20 cellular contexts compared by ENCODE assay signal in the genomic region with DNA sequence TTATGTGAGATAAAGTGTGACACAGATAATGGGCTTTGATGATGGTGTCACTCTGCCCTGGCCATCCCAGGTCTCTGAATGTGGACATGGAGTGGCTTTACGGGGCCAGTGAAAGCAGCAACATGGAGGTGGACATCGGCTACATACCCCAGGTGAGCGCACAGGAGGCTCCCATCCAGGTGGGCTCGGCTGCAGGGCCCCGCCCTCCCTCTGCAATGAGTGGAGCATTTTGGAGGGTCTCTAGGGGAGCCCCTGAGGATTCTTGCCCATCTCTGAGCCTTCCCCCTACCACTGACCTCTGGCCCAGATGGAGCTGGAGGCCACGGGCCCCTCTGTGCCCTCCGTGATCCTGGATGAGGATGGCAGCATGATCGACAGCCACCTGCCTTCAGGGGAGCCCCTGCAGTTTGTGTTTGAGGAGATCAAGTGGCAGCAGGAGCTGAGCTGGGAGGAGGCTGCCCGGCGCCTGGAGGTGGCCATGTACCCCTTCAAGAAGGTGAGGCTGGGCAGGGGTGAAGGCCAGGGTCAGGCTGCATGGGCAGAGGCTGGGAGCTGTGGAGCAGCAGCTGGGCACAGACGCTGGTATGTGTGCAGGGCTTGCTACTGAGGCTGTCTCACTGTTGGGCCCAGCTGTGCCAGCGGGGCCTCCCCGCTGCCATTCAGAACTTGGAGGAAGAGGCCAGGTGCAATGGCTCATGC. TPM values are rescaled to one million over a fixed set of nuclear protein-coding genes. Genes with fewer than 3 reads are reported as not detected.
"Had no signal": no experiment of that assay in that cellular context is flagged by ENCODE, and none has a peak within 500 bp of the region (broad histone marks: within the 10 kb centered on the region; RNA-seq: fewer than 3 reads in every experiment).

No MANE protein-coding gene starts in this region.

- H3K9me3 ChIP-seq: heart right ventricle, neutrophil, pancreas, psoas muscle, stomach, suprapubic skin, tibial nerve had no signal

- H3K27me3 ChIP-seq: heart right ventricle, neutrophil, pancreas, stomach, suprapubic skin, tibial nerve had no signal

- H3K27me3 Mint-ChIP-seq: brain; dendritic cell treated with granulocyte-macrophage colony-stimulating factor and Interleukin-4, amounts not matched to agents 40 ng/mL and 50 ng/mL, for 4 days; naive thymus-derived CD8-positive, alpha-beta T cell had no signal

- H3K27ac Mint-ChIP-seq: activated T-cell treated with anti-CD3 and anti-CD28 coated beads, Interleukin-2, amount 50 U/mL, for 72 hours; dendritic cell treated with granulocyte-macrophage colony-stimulating factor and Interleukin-4, amounts not matched to agents 40 ng/mL and 50 ng/mL, for 4 days; mesothelial cell of epicardium; stimulated activated effector memory CD8-positive, alpha-beta T cell treated with anti-CD3 and anti-CD28 coated beads, Interleukin-12 subunit alpha, Interleukin-12 subunit beta, amount 100 ng/mL, for 72 hours; WTC11 had no signal

- FAIRE-seq: endometrium, keratinocyte, pancreas, urothelium cell line had no signal

- H3K4me3 Mint-ChIP-seq: activated T-cell treated with anti-CD3 and anti-CD28 coated beads, Interleukin-2, amount 50 U/mL, for 72 hours; brain; dendritic cell treated with granulocyte-macrophage colony-stimulating factor and Interleukin-4, amounts not matched to agents 40 ng/mL and 50 ng/mL, for 4 days; mesothelial cell of epicardium; naive thymus-derived CD8-positive, alpha-beta T cell; stimulated activated effector memory CD8-positive, alpha-beta T cell treated with anti-CD3 and anti-CD28 coated beads, Interleukin-12 subunit alpha, Interleukin-12 subunit beta, amount 100 ng/mL, for 72 hours; WTC11 had no signal

- H3K27ac ChIP-seq: neutrophil, pancreas, psoas muscle, skin epidermis, suprapubic skin had no signal

- H3K9me3 Mint-ChIP-seq: activated T-cell treated with anti-CD3 and anti-CD28 coated beads, Interleukin-2, amount 50 U/mL, for 72 hours; dendritic cell treated with granulocyte-macrophage colony-stimulating factor and Interleukin-4, amounts not matched to agents 40 ng/mL and 50 ng/mL, for 4 days; mesothelial cell of epicardium; naive thymus-derived CD8-positive, alpha-beta T cell; stimulated activated effector memory CD8-positive, alpha-beta T cell treated with anti-CD3 and anti-CD28 coated beads, Interleukin-12 subunit alpha, Interleukin-12 subunit beta, amount 100 ng/mL, for 72 hours; WTC11 had no signal

- H3K4me3 ChIP-seq: heart right ventricle, lung, pancreas, psoas muscle, skin epidermis, stomach, suprapubic skin, tibial nerve had no signal

- H3K4me1 Mint-ChIP-seq: mesothelial cell of epicardium had no signal

RNA-seq across cellular contexts. Expression of gene AUNIP, which starts 47.7 kb away (rescaled TPM):
- total RNA-seq: cardiac septum; naive thymus-derived CD8-positive, alpha-beta T cell; tibial nerve had no signal
- polyA plus RNA-seq: naive thymus-derived CD8-positive, alpha-beta T cell; pancreas had no signal
